In the genomic region with DNA sequence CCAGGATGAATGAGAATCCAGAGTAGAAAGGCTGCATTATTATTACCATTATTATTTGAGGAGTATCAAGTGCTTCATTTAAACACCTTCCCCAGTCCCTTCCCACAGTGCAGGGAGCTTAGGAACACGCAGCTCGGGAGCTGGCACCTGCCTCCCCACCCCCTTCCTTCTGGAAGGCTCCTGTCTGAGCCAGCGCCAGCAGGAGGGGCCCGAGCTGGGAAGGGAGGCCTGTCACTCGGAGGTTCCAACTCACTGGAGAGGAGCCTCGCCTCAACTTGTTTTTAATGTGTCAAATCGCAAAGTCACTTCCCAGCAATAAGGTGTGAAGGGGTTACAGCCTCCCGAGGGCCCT, we compare ENCODE assay signal across 1 cellular context.
TF ChIP-seq lines count a peak whose summit lies in the region.

No MANE protein-coding gene starts in this region.

TF ChIP-seq in GM23338, 12 proteins besides CTCF, POLR2A, EP300 and RAD21 (continued from another document):
- TF ChIP-seq EZH2phosphoT487 (IDR thresholded peaks at IDR 0.05; ENCODE audit: unreplicated experiment) = no peak
- no peak for TF ChIP-seq NANOG (IDR thresholded peaks at IDR 0.05; ENCODE audit: borderline replicate concordance)
- no peak for TF ChIP-seq CREB1 (CRISPR knock-in tag; IDR thresholded peaks at IDR 0.05; ENCODE audit: low read depth)
- no peak for TF ChIP-seq ZNF331 (CRISPR knock-in tag; IDR thresholded peaks at IDR 0.05; ENCODE audit: low read depth)
- no peak for TF ChIP-seq POLR2AphosphoS5 (IDR thresholded peaks at IDR 0.05; ENCODE audit: low read depth)
- TF ChIP-seq EZH2 (IDR thresholded peaks at IDR 0.05; ENCODE audit: low read depth, unreplicated experiment) = no peak
- TF ChIP-seq, protein P1, sequence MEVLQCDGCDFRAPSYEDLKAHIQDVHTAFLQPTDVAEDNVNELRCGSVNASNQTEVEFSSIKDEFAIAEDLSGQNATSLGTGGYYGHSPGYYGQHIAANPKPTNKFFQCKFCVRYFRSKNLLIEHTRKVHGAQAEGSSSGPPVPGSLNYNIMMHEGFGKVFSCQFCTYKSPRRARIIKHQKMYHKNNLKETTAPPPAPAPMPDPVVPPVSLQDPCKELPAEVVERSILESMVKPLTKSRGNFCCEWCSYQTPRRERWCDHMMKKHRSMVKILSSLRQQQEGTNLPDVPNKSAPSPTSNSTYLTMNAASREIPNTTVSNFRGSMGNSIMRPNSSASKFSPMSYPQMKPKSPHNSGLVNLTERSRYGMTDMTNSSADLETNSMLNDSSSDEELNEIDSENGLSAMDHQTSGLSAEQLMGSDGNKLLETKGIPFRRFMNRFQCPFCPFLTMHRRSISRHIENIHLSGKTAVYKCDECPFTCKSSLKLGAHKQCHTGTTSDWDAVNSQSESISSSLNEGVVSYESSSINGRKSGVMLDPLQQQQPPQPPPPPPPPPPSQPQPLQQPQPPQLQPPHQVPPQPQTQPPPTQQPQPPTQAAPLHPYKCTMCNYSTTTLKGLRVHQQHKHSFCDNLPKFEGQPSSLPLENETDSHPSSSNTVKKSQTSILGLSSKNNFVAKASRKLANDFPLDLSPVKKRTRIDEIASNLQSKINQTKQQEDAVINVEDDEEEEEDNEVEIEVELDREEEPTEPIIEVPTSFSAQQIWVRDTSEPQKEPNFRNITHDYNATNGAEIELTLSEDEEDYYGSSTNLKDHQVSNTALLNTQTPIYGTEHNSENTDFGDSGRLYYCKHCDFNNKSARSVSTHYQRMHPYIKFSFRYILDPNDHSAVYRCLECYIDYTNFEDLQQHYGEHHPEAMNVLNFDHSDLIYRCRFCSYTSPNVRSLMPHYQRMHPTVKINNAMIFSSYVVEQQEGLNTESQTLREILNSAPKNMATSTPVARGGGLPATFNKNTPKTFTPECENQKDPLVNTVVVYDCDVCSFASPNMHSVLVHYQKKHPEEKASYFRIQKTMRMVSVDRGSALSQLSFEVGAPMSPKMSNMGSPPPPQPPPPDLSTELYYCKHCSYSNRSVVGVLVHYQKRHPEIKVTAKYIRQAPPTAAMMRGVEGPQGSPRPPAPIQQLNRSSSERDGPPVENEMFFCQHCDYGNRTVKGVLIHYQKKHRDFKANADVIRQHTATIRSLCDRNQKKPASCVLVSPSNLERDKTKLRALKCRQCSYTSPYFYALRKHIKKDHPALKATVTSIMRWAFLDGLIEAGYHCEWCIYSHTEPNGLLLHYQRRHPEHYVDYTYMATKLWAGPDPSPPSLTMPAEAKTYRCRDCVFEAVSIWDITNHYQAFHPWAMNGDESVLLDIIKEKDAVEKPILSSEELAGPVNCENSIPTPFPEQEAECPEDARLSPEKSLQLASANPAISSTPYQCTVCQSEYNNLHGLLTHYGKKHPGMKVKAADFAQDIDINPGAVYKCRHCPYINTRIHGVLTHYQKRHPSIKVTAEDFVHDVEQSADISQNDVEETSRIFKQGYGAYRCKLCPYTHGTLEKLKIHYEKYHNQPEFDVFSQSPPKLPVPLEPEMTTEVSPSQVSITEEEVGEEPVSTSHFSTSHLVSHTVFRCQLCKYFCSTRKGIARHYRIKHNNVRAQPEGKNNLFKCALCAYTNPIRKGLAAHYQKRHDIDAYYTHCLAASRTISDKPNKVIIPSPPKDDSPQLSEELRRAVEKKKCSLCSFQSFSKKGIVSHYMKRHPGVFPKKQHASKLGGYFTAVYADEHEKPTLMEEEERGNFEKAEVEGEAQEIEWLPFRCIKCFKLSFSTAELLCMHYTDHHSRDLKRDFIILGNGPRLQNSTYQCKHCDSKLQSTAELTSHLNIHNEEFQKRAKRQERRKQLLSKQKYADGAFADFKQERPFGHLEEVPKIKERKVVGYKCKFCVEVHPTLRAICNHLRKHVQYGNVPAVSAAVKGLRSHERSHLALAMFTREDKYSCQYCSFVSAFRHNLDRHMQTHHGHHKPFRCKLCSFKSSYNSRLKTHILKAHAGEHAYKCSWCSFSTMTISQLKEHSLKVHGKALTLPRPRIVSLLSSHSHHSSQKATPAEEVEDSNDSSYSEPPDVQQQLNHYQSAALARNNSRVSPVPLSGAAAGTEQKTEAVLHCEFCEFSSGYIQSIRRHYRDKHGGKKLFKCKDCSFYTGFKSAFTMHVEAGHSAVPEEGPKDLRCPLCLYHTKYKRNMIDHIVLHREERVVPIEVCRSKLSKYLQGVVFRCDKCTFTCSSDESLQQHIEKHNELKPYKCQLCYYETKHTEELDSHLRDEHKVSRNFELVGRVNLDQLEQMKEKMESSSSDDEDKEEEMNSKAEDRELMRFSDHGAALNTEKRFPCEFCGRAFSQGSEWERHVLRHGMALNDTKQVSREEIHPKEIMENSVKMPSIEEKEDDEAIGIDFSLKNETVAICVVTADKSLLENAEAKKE (CRISPR knock-in tag; IDR thresholded peaks at IDR 0.05) = no peak
- TF ChIP-seq ZNF114 (CRISPR knock-in tag; IDR thresholded peaks at IDR 0.05) = no peak
